ENCODE assay signal across 12 cellular contexts in the genomic region with DNA sequence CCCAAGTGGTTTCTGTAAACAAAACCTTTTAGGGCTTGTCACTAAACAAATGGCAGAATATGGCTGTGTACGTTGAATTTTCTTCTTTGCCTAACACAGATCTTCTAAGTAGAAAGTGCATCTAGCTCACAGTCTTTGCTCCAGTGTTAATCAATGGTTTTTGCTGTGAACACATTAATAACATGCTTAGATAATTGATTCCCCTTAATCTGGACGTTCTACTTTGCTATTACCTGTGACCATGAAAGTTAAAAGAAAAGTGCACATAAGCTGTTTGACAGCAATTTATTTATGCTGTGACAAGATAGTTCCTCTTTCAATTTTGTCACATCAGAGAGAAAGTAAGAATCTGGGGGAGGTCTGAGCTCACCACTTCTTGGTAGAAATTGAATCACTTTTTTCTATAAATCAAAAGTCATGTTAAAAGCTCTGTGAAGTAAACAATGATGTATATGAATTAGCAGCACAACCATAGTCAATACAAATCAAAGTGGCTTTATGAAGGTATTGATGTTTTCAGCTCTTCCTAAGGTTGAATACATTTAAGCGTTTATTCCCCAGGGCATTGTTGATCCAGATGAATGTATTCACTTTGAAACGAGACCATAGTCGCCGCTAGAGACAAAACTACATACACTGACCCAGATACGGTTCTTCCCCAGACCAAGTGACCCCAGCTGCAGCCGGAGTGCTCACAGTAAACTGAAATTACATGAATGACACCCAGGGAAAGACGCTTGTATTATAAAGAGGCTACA.
DNase-seq lines count a peak whose midpoint lies in the region; ATAC-seq and TF ChIP-seq lines count a peak whose summit lies in the region.
"Had no signal": no experiment of that assay in that cellular context is flagged by ENCODE, and none has a peak within 500 bp of the region (broad histone marks: within the 10 kb centered on the region; RNA-seq: fewer than 3 reads in every experiment).

No MANE protein-coding gene starts in this region.

- no peak overlapping the region; the same call in 1 of the 2 replicates for H3K9ac ChIP-seq in HUES64 (ENCODE audit: low read depth, low read length)

- in situ Hi-C loops in HAP-1 (cut with MboI; ENCODE audit: low sequenced_read_pairs): no loop called here

- H3K27ac Mint-ChIP-seq in chondrocyte (ENCODE audit: unreplicated experiment): no peak overlapping the region
- no peak overlapping the region for H3K27ac Mint-ChIP-seq in naive thymus-derived CD8-positive, alpha-beta T cell
- H3K27ac Mint-ChIP-seq: activated naive CD8-positive, alpha-beta T cell treated with anti-CD3 and anti-CD28 coated beads, Interleukin-2, amount 10 ng/mL, durations not matched to agents 7 days and 5 days had no signal

- H3K9me3 Mint-ChIP-seq in chondrocyte (ENCODE audit: low read depth): peaks cover under 1% of the 10 kb centered on the region
- H3K9me3 Mint-ChIP-seq in naive thymus-derived CD8-positive, alpha-beta T cell: peaks cover 0 to 5% (median 0%) of the 10 kb centered on the region in 9 donors

- intact Hi-C loops in mucosa of descending colon (cut with DNase I, micrococcal nuclease) (no loop called here), heart right ventricle (cut with DNase I) (no loop called here), left cardiac atrium (cut with DNase I) (no loop called here)

- WGBS in HUES64: 70% methylated on average over 9 of the region's 9 CpGs
- 88 to 91% methylated on average over 9 of the region's 9 CpGs for WGBS in heart right ventricle, 2 donors

- H3K27me3 Mint-ChIP-seq in chondrocyte (ENCODE audit: low read depth): no peaks in the 10 kb centered on the region
- peaks cover 0 to 8% (median 0%) of the 10 kb centered on the region in 5 donors for H3K27me3 Mint-ChIP-seq in naive thymus-derived CD8-positive, alpha-beta T cell

- ATAC-seq in GM18861 (IDR thresholded peaks at IDR 0.05; ENCODE audit: unreplicated experiment): peak; percentile 91
- ATAC-seq in mucosa of descending colon: peak; percentile 26
- ATAC-seq in heart right ventricle: no peak
- ATAC-seq in naive thymus-derived CD8-positive, alpha-beta T cell: no peak
- ATAC-seq in left cardiac atrium: no peak
- ATAC-seq: sciatic nerve had no signal

- no peaks in the 10 kb centered on the region for H3K36me3 ChIP-seq in HAP-1 (replicated peaks)
- no peaks in the 10 kb centered on the region for H3K36me3 ChIP-seq in HUES64 (ENCODE audit: insufficient read depth, low read length)
- H3K36me3 ChIP-seq in mucosa of descending colon (ENCODE audit: low read depth): no peaks in the 10 kb centered on the region
- H3K36me3 ChIP-seq in heart right ventricle: no peaks in the 10 kb centered on the region
- H3K36me3 ChIP-seq: Peyer's patch had no signal

- no peak overlapping the region for H3K4me3 ChIP-seq in HAP-1
- H3K4me3 ChIP-seq in HUES64 (ENCODE audit: low read length): no peak overlapping the region
- no peak overlapping the region for H3K4me3 ChIP-seq in mucosa of descending colon
- H3K4me3 ChIP-seq in heart right ventricle: no peak overlapping the region
- H3K4me3 ChIP-seq: Peyer's patch had no signal

- no peak overlapping the region for H3K4me3 Mint-ChIP-seq in chondrocyte (ENCODE audit: unreplicated experiment)
- no peak overlapping the region for H3K4me3 Mint-ChIP-seq in naive thymus-derived CD8-positive, alpha-beta T cell
- H3K4me3 Mint-ChIP-seq: activated naive CD8-positive, alpha-beta T cell treated with anti-CD3 and anti-CD28 coated beads, Interleukin-2, amount 10 ng/mL, durations not matched to agents 7 days and 5 days had no signal

- no peaks in the 10 kb centered on the region for H3K9me3 ChIP-seq in HAP-1
- H3K9me3 ChIP-seq in HUES64 (ENCODE audit: insufficient read depth, low read depth, low read length): no peaks in the 10 kb centered on the region
- no peaks in the 10 kb centered on the region for H3K9me3 ChIP-seq in mucosa of descending colon
- H3K9me3 ChIP-seq in heart right ventricle: peaks cover 0 to 3% (median 0%) of the 10 kb centered on the region in 11 donors
- H3K9me3 ChIP-seq: Peyer's patch had no signal

- POLR2A ChIA-PET in naive thymus-derived CD8-positive, alpha-beta T cell (lab: Charles Lee): no interaction called here

- no peaks in the 10 kb centered on the region for H3K27me3 ChIP-seq in HAP-1 (ENCODE audit: low read depth)
- no peaks in the 10 kb centered on the region for H3K27me3 ChIP-seq in HUES64 (ENCODE audit: insufficient read depth, low read length)
- H3K27me3 ChIP-seq in heart right ventricle: no peaks in the 10 kb centered on the region
- H3K27me3 ChIP-seq: Peyer's patch had no signal

- H3K27ac ChIP-seq in HUES64 (ENCODE audit: low read depth, low read length): peak overlapping the region; percentile 71; the same call in 1 of the 2 replicates
- H3K27ac ChIP-seq in heart right ventricle: no peak overlapping the region

- TF ChIP-seq CTCF in mucosa of descending colon (IDR thresholded peaks at IDR 0.05) (no peak), heart right ventricle (IDR thresholded peaks at IDR 0.05) (no peak), chondrocyte (IDR thresholded peaks at IDR 0.05) (no peak)

- H3K4me1 Mint-ChIP-seq in chondrocyte (ENCODE audit: low read depth): no peaks in the 10 kb centered on the region
- H3K4me1 Mint-ChIP-seq in naive thymus-derived CD8-positive, alpha-beta T cell: peaks cover 0 to 4% (median 0%) of the 10 kb centered on the region in 4 donors
- H3K4me1 Mint-ChIP-seq: activated naive CD8-positive, alpha-beta T cell treated with anti-CD3 and anti-CD28 coated beads, Interleukin-2, amount 10 ng/mL, durations not matched to agents 7 days and 5 days had no signal

- DNase-seq in HAP-1 (ENCODE audit: low spot score in 2 of 2) (peak; percentile 28 to 63), mucosa of descending colon (no peak), heart right ventricle (no peak), chondrocyte (ENCODE audit: low spot score) (no peak), left cardiac atrium (no peak)
- no peak for DNase-seq in naive thymus-derived CD8-positive, alpha-beta T cell
- DNase-seq: activated naive CD8-positive, alpha-beta T cell treated with anti-CD3 and anti-CD28 coated beads, Interleukin-2, amount 10 ng/mL, durations not matched to agents 7 days and 5 days; foreskin fibroblast had no signal

- H3K4me1 ChIP-seq in HAP-1 (peaks cover 37% of the 10 kb centered on the region), HUES64 (ENCODE audit: insufficient read depth, low read length) (peaks cover 60% of the 10 kb centered on the region), mucosa of descending colon (ENCODE audit: low read depth) (peaks cover 9% of the 10 kb centered on the region), heart right ventricle (peaks cover 4 to 29% (median 13%) of the 10 kb centered on the region in 9 donors)

- no peaks in the 10 kb centered on the region for H3K36me3 Mint-ChIP-seq in chondrocyte (ENCODE audit: low read depth)
- H3K36me3 Mint-ChIP-seq in naive thymus-derived CD8-positive, alpha-beta T cell: no peaks in the 10 kb centered on the region
- H3K36me3 Mint-ChIP-seq: activated naive CD8-positive, alpha-beta T cell treated with anti-CD3 and anti-CD28 coated beads, Interleukin-2, amount 10 ng/mL, durations not matched to agents 7 days and 5 days had no signal

Comparison
In these comparisons a context has a peak if more than half of its experiments do, and no peak if none do; other contexts are left out.
1. ATAC-seq: peak in GM18861 (single experiment) and mucosa of descending colon (single experiment); none in heart right ventricle (0 of 8), naive thymus-derived CD8-positive, alpha-beta T cell (0 of 2) and left cardiac atrium (0 of 2).
2. DNase-seq: peak in HAP-1 (2 of 2); none in mucosa of descending colon (0 of 3), heart right ventricle (0 of 2), chondrocyte (single experiment), naive thymus-derived CD8-positive, alpha-beta T cell (0 of 10) and left cardiac atrium (single experiment).